23 cellular contexts compared by ENCODE assay signal in the genomic region with DNA sequence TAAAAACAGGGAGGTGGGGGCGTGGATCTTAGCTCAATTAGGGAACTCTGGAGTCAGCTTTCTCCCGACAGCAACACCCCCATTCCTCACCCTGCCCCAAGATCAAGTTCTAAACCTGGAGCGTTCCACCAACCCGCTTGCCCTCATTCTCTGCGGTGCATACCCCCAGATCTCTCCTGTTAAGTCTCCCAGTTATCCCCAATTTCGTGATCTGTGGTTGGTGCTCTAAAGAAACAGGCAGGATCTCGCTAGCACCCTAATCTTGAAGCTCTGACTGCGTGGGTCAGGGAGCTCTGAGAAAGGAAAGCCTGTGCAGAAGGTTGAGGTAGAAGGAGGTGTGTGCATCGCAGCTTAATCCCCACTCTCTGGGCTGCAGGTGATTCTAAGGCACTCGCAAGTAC.
"Had no signal": no experiment of that assay in that cellular context is flagged by ENCODE, and none has a peak within 500 bp of the region (broad histone marks: within the 10 kb centered on the region; RNA-seq: fewer than 3 reads in every experiment).

No MANE protein-coding gene starts in this region.

- H3K4me1 ChIP-seq: foreskin keratinocyte had no signal

- DNase-seq: dermis blood vessel endothelial cell; dorsolateral prefrontal cortex; effector CD4-positive, alpha-beta T cell; effector memory CD4-positive, alpha-beta T cell; foreskin keratinocyte; heart right ventricle; hippocampal formation; left cardiac atrium; left lung; left ventricle myocardium superior; lower lobe of right lung; mesenchymal stem cell; mucosa of descending colon; naive B cell had no signal

- H3K4me3 ChIP-seq: coronary artery, dorsolateral prefrontal cortex, esophagus muscularis mucosa, gastroesophageal sphincter, heart right ventricle, left lung, lower lobe of right lung, mucosa of descending colon had no signal

- FAIRE-seq: colon, endothelial cell of umbilical vein, frontal cortex, islet of Langerhans, keratinocyte had no signal

- H3K36me3 Mint-ChIP-seq: mesothelial cell of epicardium, naive B cell had no signal

- H3K27me3 ChIP-seq: dorsolateral prefrontal cortex, esophagus muscularis mucosa, gastroesophageal sphincter, heart right ventricle had no signal

- H3K4me1 Mint-ChIP-seq: naive B cell had no signal

- ATAC-seq: foreskin keratinocyte, gastroesophageal sphincter, heart right ventricle, left cardiac atrium, left lung, left ventricle myocardium superior, lower lobe of right lung, mucosa of descending colon had no signal

- H3K4me3 Mint-ChIP-seq: mesothelial cell of epicardium, naive B cell had no signal

- H3K36me3 ChIP-seq: esophagus muscularis mucosa, gastroesophageal sphincter, heart right ventricle, left lung, lower lobe of right lung had no signal

- H3K9me3 Mint-ChIP-seq: mesothelial cell of epicardium had no signal

- H3K27ac Mint-ChIP-seq: mesothelial cell of epicardium, naive B cell had no signal

- H3K9me3 ChIP-seq: esophagus muscularis mucosa, gastroesophageal sphincter, heart right ventricle, left lung, lower lobe of right lung, mucosa of descending colon had no signal

- H3K27ac ChIP-seq: coronary artery, dorsolateral prefrontal cortex, esophagus muscularis mucosa, foreskin keratinocyte, gastroesophageal sphincter, heart right ventricle, left lung, lower lobe of right lung had no signal
